ENCODE assay signal across 9 cellular contexts in the genomic region with DNA sequence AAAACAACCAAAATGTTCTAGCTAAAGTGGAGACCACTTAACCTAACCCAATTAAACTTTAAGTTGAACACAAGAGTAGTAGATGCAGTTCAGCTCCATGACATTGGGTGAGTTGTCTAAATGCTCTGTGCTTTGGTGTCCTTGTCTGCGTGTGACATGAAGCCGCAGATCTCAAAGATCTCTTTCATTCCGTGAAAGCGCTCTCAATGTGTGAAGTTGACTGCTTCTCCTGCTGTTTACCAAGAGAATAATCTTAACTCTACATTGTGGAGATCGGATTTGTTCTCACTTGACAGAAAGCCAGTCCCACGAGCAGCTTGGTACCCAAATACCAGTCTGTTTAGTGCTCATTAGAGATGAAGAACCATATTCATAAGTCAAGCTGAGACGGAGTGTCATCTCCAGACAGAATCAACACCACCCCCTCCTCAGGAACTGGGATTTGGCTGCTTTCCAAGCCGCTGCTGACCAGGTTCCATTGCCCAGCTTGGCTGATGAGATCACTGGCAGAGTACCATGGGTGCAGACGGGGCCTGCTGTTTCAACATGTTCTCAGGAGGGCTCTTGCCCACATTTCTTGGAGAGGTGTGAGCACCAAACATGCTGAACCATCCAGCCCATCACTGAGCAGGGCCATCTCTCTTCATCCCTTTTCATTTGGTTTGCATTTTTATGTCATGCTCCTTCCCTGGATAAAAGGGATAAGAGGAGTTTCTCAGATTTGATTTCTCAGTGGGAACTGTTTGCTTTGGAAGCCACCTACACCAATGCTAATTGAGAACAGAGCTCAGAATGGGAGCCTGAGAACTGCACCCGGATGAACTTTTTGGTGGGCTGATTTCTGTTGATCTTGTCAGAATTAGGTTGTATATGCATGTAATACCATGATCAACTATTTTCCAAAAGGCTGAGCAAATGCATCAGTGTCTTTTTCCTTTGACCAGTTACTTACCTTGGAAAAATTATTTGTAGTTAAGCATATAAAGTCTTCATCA.
A peak's percentile ranks its signal among the peaks of the same experiment; 100 is the strongest.
DNase-seq lines count a peak whose midpoint lies in the region; ATAC-seq, FAIRE-seq and TF ChIP-seq lines count a peak whose summit lies in the region.
"Had no signal": no experiment of that assay in that cellular context is flagged by ENCODE, and none has a peak within 500 bp of the region (broad histone marks: within the 10 kb centered on the region; RNA-seq: fewer than 3 reads in every experiment).

No MANE protein-coding gene starts in this region.

- no peak overlapping the region for H3K4me3 Mint-ChIP-seq in effector memory CD8-positive, alpha-beta T cell

- H3K4me3 ChIP-seq in LNCaP clone FGC (ENCODE audit: low read depth, low read length) (peak overlapping the region; percentile 75), iPS-18a (ENCODE audit: low read length) (peak overlapping the region; percentile 92)

- H3K4me1 Mint-ChIP-seq in effector memory CD8-positive, alpha-beta T cell (ENCODE audit: low read depth in 2 of 2): peaks cover 2 to 4% of the 10 kb centered on the region in 2 donors

- TF ChIP-seq CTCF in LNCaP clone FGC (IDR thresholded peaks at IDR 0.05; ENCODE audit: control insufficient read depth, extremely low read depth, insufficient read depth) (no peak), D721Med (IDR thresholded peaks at IDR 0.05; ENCODE audit: insufficient read depth, missing control alignments) (no peak)

- no peaks in the 10 kb centered on the region for H3K27me3 ChIP-seq in iPS-18a (ENCODE audit: control insufficient read depth, insufficient read depth, low read length)

- H3K27ac ChIP-seq in iPS-18a (ENCODE audit: low read length) (no peak overlapping the region), substantia nigra (ENCODE audit: low read depth, low read length, poor library complexity, severe bottlenecking) (peak overlapping the region; percentile 82)
- H3K27ac ChIP-seq: HL-60 had no signal

- ATAC-seq in effector memory CD8-positive, alpha-beta T cell (replicated peaks): no peak
- ATAC-seq in GM21360 (IDR thresholded peaks at IDR 0.05; ENCODE audit: unreplicated experiment): no peak
- ATAC-seq in HG03432 (IDR thresholded peaks at IDR 0.05; ENCODE audit: unreplicated experiment): no peak

- no peak for FAIRE-seq in D721Med (lab: Jason Lieb, UNC)

- peaks cover 21 to 47% of the 10 kb centered on the region in 2 donors for H3K27me3 Mint-ChIP-seq in effector memory CD8-positive, alpha-beta T cell

- no peak overlapping the region for H3K27ac Mint-ChIP-seq in effector memory CD8-positive, alpha-beta T cell

- DNase-seq in LNCaP clone FGC (ENCODE audit: low read depth) (no peak), anterior cingulate cortex (lab: John Stamatoyannopoulos, UW) (peak in 43 of 58 donors; percentile 6 to 77 (median 33)), substantia nigra (lab: John Stamatoyannopoulos, UW) (peak in 37 of 49 donors; percentile 6 to 91 (median 34)), D721Med (ENCODE audit: insufficient read length, low spot score) (no peak)
- no peak for DNase-seq in effector memory CD8-positive, alpha-beta T cell

- no peaks in the 10 kb centered on the region for H3K36me3 ChIP-seq in iPS-18a (ENCODE audit: control insufficient read depth, low read depth, low read length)

- no peaks in the 10 kb centered on the region for H3K36me3 Mint-ChIP-seq in effector memory CD8-positive, alpha-beta T cell (ENCODE audit: insufficient read depth)

- peaks cover 22% of the 10 kb centered on the region for H3K4me1 ChIP-seq in iPS-18a (ENCODE audit: control insufficient read depth, low read depth, low read length)

- H3K9me3 Mint-ChIP-seq in effector memory CD8-positive, alpha-beta T cell: peaks cover 0 to under 1% of the 10 kb centered on the region in 2 donors

- peak overlapping the region; percentile 76 for H3K9ac ChIP-seq in iPS-18a (ENCODE audit: low read length)

- peaks cover 4% of the 10 kb centered on the region for H3K9me3 ChIP-seq in iPS-18a (ENCODE audit: control insufficient read depth, low read depth, low read length)

Comparison
In these comparisons a context has a peak if more than half of its experiments do, and no peak if none do; other contexts are left out.
1. DNase-seq: peak in anterior cingulate cortex (43 of 58) and substantia nigra (37 of 49); none in LNCaP clone FGC (single experiment), effector memory CD8-positive, alpha-beta T cell (0 of 3) and D721Med (single experiment).